Comparison of ENCODE assay signal across 8 cellular contexts in genomic region chr17:50297407-50297865, GRCh38. TPM values are rescaled to one million over a fixed set of nuclear protein-coding genes. Genes with fewer than 3 reads are reported as not detected.
DNase-seq lines count a peak whose midpoint lies in the region; ATAC-seq and TF ChIP-seq lines count a peak whose summit lies in the region.

No MANE protein-coding gene starts in this region.

- in situ Hi-C loops in HAP-1 (cut with MboI; ENCODE audit: low sequenced_read_pairs): no loop called here

- no peaks in the 10 kb centered on the region for H3K9me3 Mint-ChIP-seq in memory B cell

- H3K27ac Mint-ChIP-seq in memory B cell: no peak overlapping the region

- H3K4me1 ChIP-seq in BE2C: no peaks in the 10 kb centered on the region
- H3K4me1 ChIP-seq in HAP-1: no peaks in the 10 kb centered on the region

- H3K27me3 ChIP-seq in BE2C (no peaks in the 10 kb centered on the region), HAP-1 (ENCODE audit: low read depth) (no peaks in the 10 kb centered on the region)

- peak; percentile 98 for ATAC-seq in memory B cell (ENCODE audit: low read depth)
- ATAC-seq in GM19397 (IDR thresholded peaks at IDR 0.05; ENCODE audit: unreplicated experiment): no peak

- no peaks in the 10 kb centered on the region for H3K4me1 Mint-ChIP-seq in memory B cell

- H3K4me3 ChIP-seq in BE2C (ENCODE audit: low read depth, low read length) (no peak overlapping the region), HAP-1 (no peak overlapping the region)

- H3K27me3 Mint-ChIP-seq in memory B cell: peaks cover 4% of the 10 kb centered on the region

- DNase-seq in BE2C: peak; percentile 82
- DNase-seq in HAP-1 (ENCODE audit: low spot score in 2 of 2): peak; percentile 64 to 89
- DNase-seq in NCI-H69 (lab: John Stamatoyannopoulos, UW): peak; percentile 90
- DNase-seq in activated CD4-positive, alpha-beta T cell treated with anti-CD3 and anti-CD28 coated beads, Interleukin-2, amount 50 U/mL, for 4 hours: peak; percentile 76
- peak; percentile 49 to 69 for DNase-seq in dermis microvascular lymphatic vessel endothelial cell (ENCODE audit: low read depth in 2 of 2)
- DNase-seq in memory B cell (ENCODE audit: low spot score in 2 of 2): peak; percentile 79 to 87
- DNase-seq in stimulated activated CD8-positive, alpha-beta memory T cell treated with anti-CD3 and anti-CD28 coated beads, Interleukin-15, amount 100 ng/mL, for 4 hours (ENCODE audit: low read depth in 2 of 2): peak; percentile 44 to 62

- H3K36me3 Mint-ChIP-seq in memory B cell: no peaks in the 10 kb centered on the region

- H3K4me3 Mint-ChIP-seq in memory B cell: no peak overlapping the region

- no peaks in the 10 kb centered on the region for H3K36me3 ChIP-seq in BE2C
- H3K36me3 ChIP-seq in HAP-1 (replicated peaks): no peaks in the 10 kb centered on the region

- TF ChIP-seq CTCF in BE2C (IDR thresholded peaks at IDR 0.05; ENCODE audit: low read depth, low read length): peak; percentile 66

- no peaks in the 10 kb centered on the region for H3K9me3 ChIP-seq in BE2C
- H3K9me3 ChIP-seq in HAP-1: no peaks in the 10 kb centered on the region

RNA-seq across cellular contexts. Expression of gene TMEM92, which starts 23.2 kb away (rescaled TPM):
- polyA plus RNA-seq in BE2C (2012; ENCODE audit: insufficient read depth, insufficient read length, low read depth): not detected
- under 0.01 TPM in 1 of 2 replicates, not detected in the other for total RNA-seq in dermis microvascular lymphatic vessel endothelial cell

RNA-seq across cellular contexts. Expression of gene XYLT2, which starts 48.5 kb away (rescaled TPM):
- polyA plus RNA-seq in BE2C (2012; ENCODE audit: insufficient read depth, insufficient read length, low read depth): 15.8 TPM
- total RNA-seq in dermis microvascular lymphatic vessel endothelial cell: 16.6 and 20.2 TPM in 2 replicates
